In genomic region chr5:149581931-149582768, GRCh38 we compare ENCODE assay signal across 8 cellular contexts. TPM values are rescaled to one million over a fixed set of nuclear protein-coding genes. Genes with fewer than 3 reads are reported as not detected.
DNase-seq lines count a peak whose midpoint lies in the region; ATAC-seq and TF ChIP-seq lines count a peak whose summit lies in the region.

No MANE protein-coding gene starts in this region.

- no peak for TF ChIP-seq POLR2A in thyroid gland (IDR thresholded peaks at IDR 0.05)

- intact Hi-C loops in thyroid gland (cut with DNase I), result no loop called here

- no peaks in the 10 kb centered on the region for H4K20me1 ChIP-seq in MM.1S (ENCODE audit: insufficient read depth, low read length)

- H3K79me2 ChIP-seq in MM.1S (ENCODE audit: low read length), result no peaks in the 10 kb centered on the region

- H3K27ac ChIP-seq in MM.1S (ENCODE audit: low read length), result no peak overlapping the region
- H3K27ac ChIP-seq in coronary artery, result peak overlapping the region; percentile 71 to 91
- H3K27ac ChIP-seq in lung (ENCODE audit: low read depth in 1 of 2, low read length in 1 of 2), result peak overlapping the region; percentile 84 to 97
- H3K27ac ChIP-seq in thyroid gland, result peak overlapping the region; percentile 1 to 73 (median 41)

- H3K9me3 ChIP-seq in MM.1S (replicated peaks; ENCODE audit: insufficient read depth, low read length), result no peaks in the 10 kb centered on the region
- H3K9me3 ChIP-seq in lung (ENCODE audit: control insufficient read depth in 2 of 2, insufficient read depth in 1 of 2, low read length in 1 of 2), result no peaks in the 10 kb centered on the region
- H3K9me3 ChIP-seq in thyroid gland, result no peaks in the 10 kb centered on the region

- H3K36me3 ChIP-seq in MM.1S (replicated peaks; ENCODE audit: insufficient read depth, low read length) (no peaks in the 10 kb centered on the region), lung (ENCODE audit: control insufficient read depth in 2 of 2, insufficient read depth in 2 of 2, low read length in 2 of 2) (no peaks in the 10 kb centered on the region), thyroid gland (no peaks in the 10 kb centered on the region)

- peaks cover 5% of the 10 kb centered on the region; the same call in 1 of the 2 replicates for H3K4me1 ChIP-seq in MM.1S (ENCODE audit: low read length)
- H3K4me1 ChIP-seq in lung (ENCODE audit: control insufficient read depth in 2 of 2, insufficient read depth in 2 of 2, low read length in 2 of 2), result peaks cover 5 to 18% of the 10 kb centered on the region in 2 donors
- peaks cover 7 to 16% of the 10 kb centered on the region in 2 donors for H3K4me1 ChIP-seq in thyroid gland

- no peaks in the 10 kb centered on the region for H3K27me3 ChIP-seq in MM.1S (replicated peaks; ENCODE audit: insufficient read depth, low read length)
- no peaks in the 10 kb centered on the region for H3K27me3 ChIP-seq in lung (ENCODE audit: control insufficient read depth, insufficient read depth)
- H3K27me3 ChIP-seq in thyroid gland, result no peaks in the 10 kb centered on the region

- H2AFZ ChIP-seq in MM.1S (ENCODE audit: low read length), result 0 out of 2 replicates have a peak overlapping the region, but pooled peaks have one; percentile 29

- H3K4me3 ChIP-seq in MM.1S (ENCODE audit: low read length), result no peak overlapping the region
- H3K4me3 ChIP-seq in coronary artery, result peak overlapping the region; percentile 88
- no peak overlapping the region for H3K4me3 ChIP-seq in lung
- peak overlapping the region in 2 of 3 donors; percentile 45 to 47 for H3K4me3 ChIP-seq in thyroid gland (replicated peaks in 1 of 3)

- 40 to 74% methylated on average over 9 of the region's 9 CpGs for WGBS in lung, 2 donors
- WGBS in thyroid gland, 2 donors, result 73 to 81% methylated on average over 9 of the region's 9 CpGs

- no peaks in the 10 kb centered on the region for H3F3A ChIP-seq in MM.1S (ENCODE audit: insufficient read depth, low read length)

- peak; percentile 26 for DNase-seq in Ammon's horn (ENCODE audit: low spot score)
- DNase-seq in MM.1S, result no peak
- no peak for DNase-seq in coronary artery (ENCODE audit: low spot score)
- DNase-seq in lung (ENCODE audit: low spot score), result no peak
- no peak for DNase-seq in thyroid gland
- DNase-seq in GM19238 (ENCODE audit: insufficient read length, low spot score), result no peak

- no peak for TF ChIP-seq CTCF in MM.1S (IDR thresholded peaks at IDR 0.05; ENCODE audit: low read length)
- TF ChIP-seq CTCF in coronary artery (IDR thresholded peaks at IDR 0.05), result no peak
- TF ChIP-seq CTCF in lung (IDR thresholded peaks at IDR 0.05; ENCODE audit: control extremely low read depth, extremely low read depth), result no peak
- TF ChIP-seq CTCF in thyroid gland (IDR thresholded peaks at IDR 0.05), result no peak

- H3K9ac ChIP-seq in MM.1S (ENCODE audit: low read length), result no peak overlapping the region

- H3K4me2 ChIP-seq in MM.1S (ENCODE audit: low read depth, low read length), result peak overlapping the region; percentile 74

- no peaks in the 10 kb centered on the region for H3K9me2 ChIP-seq in MM.1S (replicated peaks; ENCODE audit: insufficient read depth, low read length)

- no peak for ATAC-seq in lung (ENCODE audit: insufficient read depth, low FRiP score)
- no peak for ATAC-seq in HG02870 (IDR thresholded peaks at IDR 0.05; ENCODE audit: unreplicated experiment)
- ATAC-seq in HG02981 (IDR thresholded peaks at IDR 0.05; ENCODE audit: unreplicated experiment), result no peak

RNA-seq across cellular contexts. Expression of gene ARHGEF37, which starts 0.9 kb away (rescaled TPM):
- total RNA-seq in lung (1 to 10 TPM; 4.5 to 9.1 TPM), thyroid gland (1 to 10 TPM; 4.4 to 6.2 (median 5.5) TPM)
- 1 to 10 TPM; 2.2 to 2.8 TPM for polyA plus RNA-seq in lung

RNA-seq across cellular contexts. Expression of gene CSNK1A1, which starts 30.9 kb away (rescaled TPM):
- total RNA-seq in lung, result 100 to 1,000 TPM; 277 to 299 TPM
- 100 to 1,000 TPM in 1 of 2 donors, 10 to 100 TPM in 1; 48.6 to 108 TPM for polyA plus RNA-seq in lung
- total RNA-seq in thyroid gland, result 100 to 1,000 TPM; 183 to 262 (median 202) TPM

Comparison
In these comparisons a context has a peak if more than half of its experiments do, and no peak if none do; other contexts are left out.
1. H3K4me3 ChIP-seq: peak in coronary artery (single experiment) and thyroid gland (2 of 3); none in MM.1S (single experiment) and lung (single experiment).